In genomic region chr1:110595311-110595710, GRCh38 we compare ENCODE assay signal across 16 cellular contexts. TPM values are rescaled to one million over a fixed set of nuclear protein-coding genes. Genes with fewer than 3 reads are reported as not detected.
DNase-seq lines count a peak whose midpoint lies in the region; ATAC-seq and TF ChIP-seq lines count a peak whose summit lies in the region.
"Had no signal": no experiment of that assay in that cellular context is flagged by ENCODE, and none has a peak within 500 bp of the region (broad histone marks: within the 10 kb centered on the region; RNA-seq: fewer than 3 reads in every experiment).

No MANE protein-coding gene starts in this region.

- peak overlapping the region in 4 of 5 experiments; percentile 81 to 100 (median 97) for H3K27ac Mint-ChIP-seq in brain
- H3K27ac Mint-ChIP-seq: CD4-positive, CD25-positive, alpha-beta regulatory T cell; CD8-positive, alpha-beta memory T cell; H9 had no signal

- H3K4me1 Mint-ChIP-seq in brain = peaks cover 55% of the 10 kb centered on the region

- H3K36me3 Mint-ChIP-seq in brain = peaks cover 7% of the 10 kb centered on the region
- H3K36me3 Mint-ChIP-seq: CD4-positive, CD25-positive, alpha-beta regulatory T cell had no signal

- no peaks in the 10 kb centered on the region for H3K9me3 Mint-ChIP-seq in brain
- H3K9me3 Mint-ChIP-seq: CD4-positive, CD25-positive, alpha-beta regulatory T cell; CD8-positive, alpha-beta memory T cell; H9 had no signal

- H3K27ac ChIP-seq in cingulate gyrus (ENCODE audit: low read depth, low read length) = peak overlapping the region; percentile 82

- TF ChIP-seq CTCF in brain (conservative IDR thresholded peaks at IDR 0.05) = no peak

- DNase-seq in posterior vena cava (ENCODE audit: low spot score) (peak; percentile 18), NCI-H510A treated with DMSO at 0.1 percent for 48 hours (lab: John Stamatoyannopoulos, UW) (no peak)
- DNase-seq: ACHN; BE2C; CD4-positive, CD25-positive, alpha-beta regulatory T cell; CD8-positive, alpha-beta memory T cell; COR-L47; DMS 273 treated with DMSO at 0.1 percent for 48 hours; DMS79; GDM1; H9 had no signal

- intact Hi-C loops in posterior vena cava (cut with DNase I) = no loop called here

- peak overlapping the region in 4 of 5 experiments; percentile 24 to 97 (median 56) for H3K4me3 Mint-ChIP-seq in brain
- H3K4me3 Mint-ChIP-seq: CD4-positive, CD25-positive, alpha-beta regulatory T cell; CD8-positive, alpha-beta memory T cell; H9 had no signal

- ATAC-seq in HG03354 (IDR thresholded peaks at IDR 0.05; ENCODE audit: poor library complexity, severe bottlenecking, unreplicated experiment) (no peak), HG03378 (IDR thresholded peaks at IDR 0.05; ENCODE audit: unreplicated experiment) (no peak)

- H3K27me3 Mint-ChIP-seq in brain = no peaks in the 10 kb centered on the region

RNA-seq across cellular contexts. Expression of gene KCNA2, which starts 10.8 kb away (rescaled TPM):
- polyA plus RNA-seq in brain (ENCODE audit: insufficient read depth, low read depth, low replicate concordance) = 4.9 TPM
- 1 to 10 TPM in 1 of 2 donors, under 1 TPM in 1; 1.00 to 2.7 TPM for total RNA-seq in posterior vena cava
- total RNA-seq: HT-29 had no signal
